2 cellular contexts compared by ENCODE assay signal in genomic region chr2:73088211-73088610, GRCh38.
TF ChIP-seq lines count a peak whose summit lies in the region.

No MANE protein-coding gene starts in this region.

TF ChIP-seq in SK-N-SH, 30 proteins besides CTCF, POLR2A, EP300 and RAD21:
- TF ChIP-seq GATA2 (CRISPR knock-in tag; IDR thresholded peaks at IDR 0.05) (no peak), CHD2 (IDR thresholded peaks at IDR 0.05; ENCODE audit: low read length, partially characterized antibody) (no peak), TEAD4 (IDR thresholded peaks at IDR 0.05; ENCODE audit: borderline replicate concordance, insufficient read depth) (no peak), USF2 (IDR thresholded peaks at IDR 0.05; ENCODE audit: borderline replicate concordance, low read depth, low read length) (no peak), RFX5 (IDR thresholded peaks at IDR 0.05; ENCODE audit: low read length) (no peak), NRF1 (IDR thresholded peaks at IDR 0.05; ENCODE audit: low read depth, low read length) (no peak), FOXJ3 (CRISPR knock-in tag; IDR thresholded peaks at IDR 0.05) (no peak), TAF1 (IDR thresholded peaks at IDR 0.05; ENCODE audit: borderline replicate concordance, low read depth, low read length) (no peak), ZBTB33 (IDR thresholded peaks at IDR 0.05; ENCODE audit: borderline replicate concordance, low read depth) (no peak), MEF2A (IDR thresholded peaks at IDR 0.05; ENCODE audit: borderline replicate concordance, low read depth) (no peak), ELF1 (IDR thresholded peaks at IDR 0.05) (no peak), PBX3 (IDR thresholded peaks at IDR 0.05) (no peak), JUND (IDR thresholded peaks at IDR 0.05) (no peak), SMC3 (IDR thresholded peaks at IDR 0.05; ENCODE audit: low read depth, low read length) (no peak), NFIC (IDR thresholded peaks at IDR 0.05; ENCODE audit: borderline replicate concordance) (no peak), TCF12 (IDR thresholded peaks at IDR 0.05) (no peak), MXI1 (IDR thresholded peaks at IDR 0.05; ENCODE audit: low read depth, low read length) (no peak)

TF ChIP-seq in SK-N-SH treated with all-trans-retinoic acid at 6 μM for 48 hours, 23 proteins besides CTCF, POLR2A, EP300 and RAD21:
- TF ChIP-seq CSRNP3 (CRISPR knock-in tag; IDR thresholded peaks at IDR 0.05) (no peak), CSDC2 (CRISPR knock-in tag; IDR thresholded peaks at IDR 0.05) (no peak), ESRRG (CRISPR knock-in tag; IDR thresholded peaks at IDR 0.05) (no peak), BACH2 (CRISPR knock-in tag; IDR thresholded peaks at IDR 0.05; ENCODE audit: borderline replicate concordance) (no peak), ZNF8 (CRISPR knock-in tag; IDR thresholded peaks at IDR 0.05) (no peak), ZNF565 (CRISPR knock-in tag; conservative IDR thresholded peaks at IDR 0.05; ENCODE audit: low read depth) (no peak), POU6F1 (CRISPR knock-in tag; IDR thresholded peaks at IDR 0.05; ENCODE audit: borderline replicate concordance, low read depth) (no peak), ZNF70 (CRISPR knock-in tag; IDR thresholded peaks at IDR 0.05) (no peak), ISL1 (CRISPR knock-in tag; IDR thresholded peaks at IDR 0.05) (no peak), RARB (CRISPR knock-in tag; IDR thresholded peaks at IDR 0.05) (no peak), ZC3H10 (CRISPR knock-in tag; IDR thresholded peaks at IDR 0.05) (no peak), TCF4 (CRISPR knock-in tag; IDR thresholded peaks at IDR 0.05; ENCODE audit: borderline replicate concordance) (no peak), PATZ1 (CRISPR knock-in tag; IDR thresholded peaks at IDR 0.05; ENCODE audit: borderline replicate concordance) (no peak), CREB5 (CRISPR knock-in tag; IDR thresholded peaks at IDR 0.05; ENCODE audit: low read depth) (no peak), TOX (CRISPR knock-in tag; IDR thresholded peaks at IDR 0.05; ENCODE audit: borderline replicate concordance) (no peak), TSHZ2 (CRISPR knock-in tag; IDR thresholded peaks at IDR 0.05) (no peak)
